In genomic region chr6:7542065-7542877, GRCh38 we compare ENCODE assay signal across 8 cellular contexts.
DNase-seq lines count a peak whose midpoint lies in the region; ATAC-seq and TF ChIP-seq lines count a peak whose summit lies in the region.

No MANE protein-coding gene starts in this region.

- H3K27ac Mint-ChIP-seq in stimulated activated naive CD8-positive, alpha-beta T cell treated with anti-CD3 and anti-CD28 coated beads, Interleukin-15, amount 100 ng/mL, for 72 hours = no peak overlapping the region

- H2AFZ ChIP-seq in KMS-11 (ENCODE audit: low read depth) = peak overlapping the region; percentile 94

- peaks cover 19% of the 10 kb centered on the region for H3K4me1 Mint-ChIP-seq in stimulated activated naive CD8-positive, alpha-beta T cell treated with anti-CD3 and anti-CD28 coated beads, Interleukin-15, amount 100 ng/mL, for 72 hours

- no peaks in the 10 kb centered on the region for H3K79me2 ChIP-seq in KMS-11 (ENCODE audit: insufficient read depth, low read depth)

- peak; percentile 35 for ATAC-seq in stimulated activated naive CD8-positive, alpha-beta T cell treated with anti-CD3 and anti-CD28 coated beads, Interleukin-15, amount 100 ng/mL, for 72 hours
- no peak for ATAC-seq in GM18858 (IDR thresholded peaks at IDR 0.05; ENCODE audit: unreplicated experiment)

- H3K9ac ChIP-seq in KMS-11 = peak overlapping the region; percentile 16; the same call in 1 of the 2 replicates

- no peaks in the 10 kb centered on the region for H4K20me1 ChIP-seq in KMS-11 (ENCODE audit: insufficient read depth)

- H3K27me3 ChIP-seq in KMS-11 (ENCODE audit: insufficient read depth, low read depth) = no peaks in the 10 kb centered on the region
- no peaks in the 10 kb centered on the region for H3K27me3 ChIP-seq in brain microvascular endothelial cell (replicated peaks)
- H3K27me3 ChIP-seq in layer of hippocampus (ENCODE audit: control insufficient read depth, insufficient read depth, low read length) = peaks cover 29% of the 10 kb centered on the region

- DNase-seq in EL = peak; percentile 55
- peak; percentile 13 for DNase-seq in brain microvascular endothelial cell
- DNase-seq in stimulated activated naive CD8-positive, alpha-beta T cell treated with anti-CD3 and anti-CD28 coated beads, Interleukin-15, amount 100 ng/mL, for 72 hours = peak; percentile 9 to 15
- no peak for DNase-seq in caudate nucleus (lab: John Stamatoyannopoulos, UW)
- no peak for DNase-seq in GM19240 (ENCODE audit: insufficient read length, low spot score)

- no peaks in the 10 kb centered on the region for H3K9me3 Mint-ChIP-seq in stimulated activated naive CD8-positive, alpha-beta T cell treated with anti-CD3 and anti-CD28 coated beads, Interleukin-15, amount 100 ng/mL, for 72 hours

- in situ Hi-C loops in brain microvascular endothelial cell (cut with HindIII; ENCODE audit: low pct_ligation_motif_present, low sequenced_read_pairs) = no loop called here

- H3K4me3 ChIP-seq in KMS-11 (IDR thresholded peaks at IDR 0.05; ENCODE audit: insufficient read depth, low read depth, low read length) = no peak overlapping the region
- H3K4me3 ChIP-seq in brain microvascular endothelial cell (ENCODE audit: low read depth, low read length) = peak overlapping the region; percentile 81

- H3K36me3 ChIP-seq in KMS-11 (ENCODE audit: insufficient read depth) (no peaks in the 10 kb centered on the region), brain microvascular endothelial cell (replicated peaks) (no peaks in the 10 kb centered on the region)

- H3K27ac ChIP-seq in KMS-11 = no peak overlapping the region
- H3K27ac ChIP-seq in brain microvascular endothelial cell = peak overlapping the region; percentile 70
- H3K27ac ChIP-seq in layer of hippocampus (ENCODE audit: low read depth, low read length) = peak overlapping the region; percentile 8
- H3K27ac ChIP-seq in caudate nucleus (ENCODE audit: low read depth, low read length) = no peak overlapping the region

- TF ChIP-seq CTCF in KMS-11 (conservative IDR thresholded peaks at IDR 0.05; ENCODE audit: low read depth, low read length) = no peak
- no peak for TF ChIP-seq CTCF in brain microvascular endothelial cell (IDR thresholded peaks at IDR 0.05; ENCODE audit: low read depth, low read length, missing control alignments)

- peak overlapping the region; percentile 94 for H3K4me2 ChIP-seq in KMS-11

- peak overlapping the region; percentile 88 to 93 for H3K4me3 Mint-ChIP-seq in stimulated activated naive CD8-positive, alpha-beta T cell treated with anti-CD3 and anti-CD28 coated beads, Interleukin-15, amount 100 ng/mL, for 72 hours

- no peaks in the 10 kb centered on the region for H3K4me1 ChIP-seq in KMS-11 (ENCODE audit: low read depth, poor library complexity, severe bottlenecking)

- peaks cover 98% of the 10 kb centered on the region for H3K27me3 Mint-ChIP-seq in stimulated activated naive CD8-positive, alpha-beta T cell treated with anti-CD3 and anti-CD28 coated beads, Interleukin-15, amount 100 ng/mL, for 72 hours

Comparison
In these comparisons a context has a peak if more than half of its experiments do, and no peak if none do; other contexts are left out.
1. DNase-seq: peak in EL (single experiment), brain microvascular endothelial cell (single experiment) and stimulated activated naive CD8-positive, alpha-beta T cell treated with anti-CD3 and anti-CD28 coated beads, Interleukin-15, amount 100 ng/mL, for 72 hours (2 of 2); none in caudate nucleus (0 of 61) and GM19240 (single experiment).
2. H3K27ac ChIP-seq: peak in brain microvascular endothelial cell (single experiment) and layer of hippocampus (single experiment); none in KMS-11 (single experiment) and caudate nucleus (single experiment).